21 cellular contexts compared by ENCODE assay signal in the genomic region with DNA sequence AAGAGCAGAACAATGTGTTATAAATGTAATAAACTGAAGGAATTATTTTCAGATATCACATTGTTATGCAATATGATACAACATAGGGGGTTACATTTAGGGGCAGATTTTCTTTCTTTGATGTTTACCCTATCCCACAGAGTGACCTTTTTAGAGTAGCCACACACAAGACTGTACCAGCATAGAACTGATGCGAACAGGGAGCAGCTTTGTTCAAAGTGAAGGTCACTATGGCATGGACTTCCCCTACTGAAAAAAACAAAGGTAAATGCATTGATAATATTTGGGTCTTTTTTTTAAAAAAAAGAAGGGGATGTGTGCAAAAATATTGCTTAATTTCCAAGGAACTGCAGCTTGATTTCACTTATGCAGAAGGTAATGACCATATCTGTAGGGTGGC.
"Had no signal": no experiment of that assay in that cellular context is flagged by ENCODE, and none has a peak within 500 bp of the region (broad histone marks: within the 10 kb centered on the region; RNA-seq: fewer than 3 reads in every experiment).

No MANE protein-coding gene starts in this region.

- H3K79me2 ChIP-seq: hepatocyte had no signal

- H3K4me3 ChIP-seq: hepatocyte, left lung, lung, pancreas, psoas muscle, right atrium auricular region, skin epidermis, testis, uterus had no signal

- H3K4me2 ChIP-seq: hepatocyte had no signal

- H2AFZ ChIP-seq: hepatocyte had no signal

- H3K27me3 ChIP-seq: hepatocyte, left lung, pancreas, right atrium auricular region, testis, uterus had no signal

- H3K36me3 ChIP-seq: left lung, pancreas, right atrium auricular region, uterus had no signal

- ATAC-seq: natural killer cell treated with Interleukin-12 subunit alpha and Interleukin-12 subunit beta and Interleukin-15 and Interleukin-18, amount 100 ng/mL, for 72 hours; pancreas; psoas muscle; stimulated activated effector memory CD8-positive, alpha-beta T cell treated with anti-CD3 and anti-CD28 coated beads, Interleukin-12 subunit alpha, Interleukin-12 subunit beta, amount 100 ng/mL, for 72 hours; T-helper 17 cell had no signal

- H3K9me3 ChIP-seq: pancreas, psoas muscle, right atrium auricular region, testis, uterus had no signal

- DNase-seq: activated CD4-positive, alpha-beta memory T cell treated with anti-CD3 and anti-CD28 coated beads for 36 hours; activated CD4-positive, alpha-beta T cell treated with anti-CD3 and anti-CD28 coated beads for 48 hours; activated CD4-positive, CD25-positive, alpha-beta regulatory T cell; activated naive CD4-positive, alpha-beta T cell treated with Interleukin-2 at 50 U/mL for 16 hours; activated naive CD8-positive, alpha-beta T cell treated with anti-CD3 and anti-CD28 coated beads for 36 hours; activated T-cell treated with anti-CD3 and anti-CD28 coated beads, Interleukin-2, amount 50 U/mL, for 48 hours; effector CD4-positive, alpha-beta T cell; glutamatergic neuron; left lung; pancreas; psoas muscle; stimulated activated CD4-positive, alpha-beta T cell treated with anti-CD3 and anti-CD28 coated beads, Interleukin-2, amount 100 ng/mL, for 24 hours; T-helper 17 cell; testis; uterus had no signal

- H3K27ac ChIP-seq: hepatocyte, left lung, pancreas, psoas muscle, testis, uterus had no signal

- H3K4me1 ChIP-seq: left lung, pancreas, psoas muscle, right atrium auricular region, uterus had no signal
